Comparison of ENCODE assay signal across 8 cellular contexts in the genomic region with DNA sequence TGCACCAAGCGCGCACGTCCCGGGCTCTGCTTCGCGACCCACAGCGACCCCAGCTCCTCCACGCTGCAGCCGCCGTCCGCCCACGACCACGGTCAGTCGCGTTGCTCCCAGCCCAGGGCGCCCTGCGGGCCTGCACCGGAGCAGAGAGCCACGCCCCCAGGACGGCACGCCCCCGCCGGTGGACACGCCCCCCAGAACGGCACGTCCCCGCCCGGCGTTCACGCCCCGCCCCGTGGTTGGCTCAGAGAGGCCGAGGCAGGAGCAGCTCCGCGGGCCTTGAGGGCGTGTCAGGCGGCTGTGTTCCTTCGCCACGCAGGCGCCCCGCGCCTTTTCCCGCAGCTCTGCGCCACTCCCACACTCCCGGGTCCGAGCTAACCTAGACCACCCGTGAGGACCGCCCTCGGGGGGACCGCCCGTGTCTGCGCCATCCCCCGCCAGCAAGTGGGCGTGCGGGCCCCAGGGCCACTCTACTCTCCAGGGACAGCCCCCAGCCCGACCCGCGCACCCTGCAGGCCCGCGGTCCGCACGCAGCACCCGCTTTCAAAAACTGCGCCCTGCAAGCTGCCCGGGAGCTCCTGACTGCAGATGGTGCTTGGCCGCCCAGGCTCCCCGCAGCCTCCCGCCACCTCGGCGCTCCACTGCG. TPM values are rescaled to one million over a fixed set of nuclear protein-coding genes. Genes with fewer than 3 reads are reported as not detected.
DNase-seq lines count a peak whose midpoint lies in the region; ATAC-seq lines count a peak whose summit lies in the region.

A gene with protein sequence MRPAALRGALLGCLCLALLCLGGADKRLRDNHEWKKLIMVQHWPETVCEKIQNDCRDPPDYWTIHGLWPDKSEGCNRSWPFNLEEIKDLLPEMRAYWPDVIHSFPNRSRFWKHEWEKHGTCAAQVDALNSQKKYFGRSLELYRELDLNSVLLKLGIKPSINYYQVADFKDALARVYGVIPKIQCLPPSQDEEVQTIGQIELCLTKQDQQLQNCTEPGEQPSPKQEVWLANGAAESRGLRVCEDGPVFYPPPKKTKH (minus strand): TSS at position 107 of the 643 bp plus-strand sequence. CDS start 368 bp downstream, outside the sequence.

- no peaks in the 10 kb centered on the region for H3K79me2 ChIP-seq in mesendoderm (ENCODE audit: control insufficient read depth, insufficient read depth, low read length)

- H2AK5ac ChIP-seq in mesendoderm (ENCODE audit: low read length): no peak within 1 kb of the TSS

- peak within 1 kb of the TSS; percentile 78 for H3K9ac ChIP-seq in mesendoderm (ENCODE audit: low read length)

- H3K18ac ChIP-seq in mesendoderm (ENCODE audit: low read length): peak within 1 kb of the TSS; percentile 42

- H2BK15ac ChIP-seq in mesendoderm (replicated peaks; ENCODE audit: low read depth): no peak within 1 kb of the TSS

- peaks cover 63% of the 10 kb centered on the region for H3K4me1 ChIP-seq in CD8-positive, alpha-beta memory T cell (ENCODE audit: insufficient read depth, low read length)
- H3K4me1 ChIP-seq in mesendoderm (ENCODE audit: control insufficient read depth, low read depth, low read length): no peaks in the 10 kb centered on the region

- H3K79me1 ChIP-seq in mesendoderm (ENCODE audit: low read length): no peaks in the 10 kb centered on the region

- H3K9me3 Mint-ChIP-seq in CD8-positive, alpha-beta memory T cell: peaks cover 0 to 3% (median 0%) of the 10 kb centered on the region in 5 donors
- H3K9me3 Mint-ChIP-seq in effector memory CD8-positive, alpha-beta T cell: no peaks in the 10 kb centered on the region

- H3K4me2 ChIP-seq in mesendoderm (ENCODE audit: low read length): peak within 1 kb of the TSS; percentile 83

- no peaks in the 10 kb centered on the region for H3K27me3 ChIP-seq in CD8-positive, alpha-beta memory T cell (ENCODE audit: insufficient read depth, low read length, poor library complexity, severe bottlenecking)
- H3K27me3 ChIP-seq in mesendoderm (ENCODE audit: insufficient read depth, low read length, poor library complexity): no peaks in the 10 kb centered on the region

- H3K27ac Mint-ChIP-seq in CD8-positive, alpha-beta memory T cell: peak within 1 kb of the TSS; percentile 93 to 98 (median 96)
- peak within 1 kb of the TSS; percentile 93 to 94 for H3K27ac Mint-ChIP-seq in effector memory CD8-positive, alpha-beta T cell

- H3K36me3 ChIP-seq in CD8-positive, alpha-beta memory T cell (ENCODE audit: insufficient read depth, low read length): no peaks in the 10 kb centered on the region
- no peaks in the 10 kb centered on the region for H3K36me3 ChIP-seq in mesendoderm (ENCODE audit: control insufficient read depth, insufficient read depth, low read length)

- peak within 1 kb of the TSS; percentile 83 to 96 (median 95) for H3K4me3 Mint-ChIP-seq in CD8-positive, alpha-beta memory T cell
- peak within 1 kb of the TSS; percentile 81 to 83 for H3K4me3 Mint-ChIP-seq in effector memory CD8-positive, alpha-beta T cell

- ATAC-seq in GM19467 (IDR thresholded peaks at IDR 0.05; ENCODE audit: unreplicated experiment): peak; percentile 60
- ATAC-seq in effector memory CD8-positive, alpha-beta T cell (replicated peaks): peak; percentile 86

- H3K4ac ChIP-seq in mesendoderm (ENCODE audit: low read depth, low read length): no peak within 1 kb of the TSS

- no peak within 1 kb of the TSS for H4K5ac ChIP-seq in mesendoderm (ENCODE audit: low read length)

- POLR2A ChIA-PET in CD8-positive, alpha-beta memory T cell (lab: Charles Lee): interaction anchor here (0.7 to 1.2 kb wide), 4 partner anchors 11 to 43 kb away, joined by 3 to 7 read pairs (median 4); a partner anchor contains a TSS

- CTCF ChIA-PET in CD8-positive, alpha-beta memory T cell (lab: Charles Lee): interaction anchor here (1.2 to 3.4 kb wide), 3 partner anchors 32 to 182 kb away, joined by 3 to 21 read pairs (median 9); a partner anchor contains a TSS

- no CpG with 5 or more reads among the region's 71 CpGs for WGBS in mesendoderm (ENCODE audit: extremely low coverage, insufficient coverage, low lambda C conversion rate)

- H3K27ac ChIP-seq in CD8-positive, alpha-beta memory T cell (ENCODE audit: low read depth, low read length): peak within 1 kb of the TSS; percentile 84
- no peak within 1 kb of the TSS for H3K27ac ChIP-seq in mesendoderm (ENCODE audit: low read depth, low read length)

- peak; percentile 95 to 99 (median 98) for DNase-seq in CD8-positive, alpha-beta memory T cell
- DNase-seq in HS-27A (ENCODE audit: low read depth) (peak; percentile 42), NOMO-1 treated with DMSO at 0.1 percent for 48 hours (lab: John Stamatoyannopoulos, UW; ENCODE audit: unreplicated experiment) (peak; percentile 85), mesendoderm (peak; percentile 92)
- peak; percentile 96 to 98 (median 98) for DNase-seq in activated CD8-positive, alpha-beta memory T cell treated with anti-CD3 and anti-CD28 coated beads for 48 hours (ENCODE audit: low read depth in 2 of 3, low spot score in 2 of 3)
- peak; percentile 100 for DNase-seq in effector memory CD8-positive, alpha-beta T cell
- DNase-seq in stimulated activated CD8-positive, alpha-beta memory T cell treated with anti-CD3 and anti-CD28 coated beads, Interleukin-12 subunit alpha, Interleukin-12 subunit beta, amount 100 ng/mL, for 4 hours (ENCODE audit: low read depth): peak; percentile 97

- peaks cover 0 to 21% (median 2%) of the 10 kb centered on the region in 3 donors for H3K36me3 Mint-ChIP-seq in CD8-positive, alpha-beta memory T cell
- H3K36me3 Mint-ChIP-seq in effector memory CD8-positive, alpha-beta T cell (ENCODE audit: insufficient read depth): peaks cover 30% of the 10 kb centered on the region

- H3K23ac ChIP-seq in mesendoderm (ENCODE audit: low read length): no peak within 1 kb of the TSS

- H3K56ac ChIP-seq in mesendoderm (ENCODE audit: low read length): peak within 1 kb of the TSS; percentile 84

- H2BK5ac ChIP-seq in mesendoderm (ENCODE audit: low read length): no peak within 1 kb of the TSS

- H3K4me1 Mint-ChIP-seq in CD8-positive, alpha-beta memory T cell: peaks cover 58 to 76% (median 75%) of the 10 kb centered on the region in 3 donors
- H3K4me1 Mint-ChIP-seq in effector memory CD8-positive, alpha-beta T cell (ENCODE audit: low read depth in 2 of 2): peaks cover 61 to 64% of the 10 kb centered on the region in 2 donors

- H3K27me3 Mint-ChIP-seq in CD8-positive, alpha-beta memory T cell: peaks cover 0 to 7% of the 10 kb centered on the region in 2 donors
- no peaks in the 10 kb centered on the region for H3K27me3 Mint-ChIP-seq in effector memory CD8-positive, alpha-beta T cell

- H4K8ac ChIP-seq in mesendoderm (ENCODE audit: low read depth, low read length): no peak within 1 kb of the TSS

- H3K9me3 ChIP-seq in CD8-positive, alpha-beta memory T cell (ENCODE audit: low read length): no peaks in the 10 kb centered on the region

- H3K4me3 ChIP-seq in CD8-positive, alpha-beta memory T cell (ENCODE audit: low read length): peak within 1 kb of the TSS; percentile 91
- H3K4me3 ChIP-seq in mesendoderm (ENCODE audit: low read length): peak within 1 kb of the TSS; percentile 66

- H2BK120ac ChIP-seq in mesendoderm (ENCODE audit: low read depth, low read length): no peak within 1 kb of the TSS

RNA-seq across cellular contexts. Expression of the gene that starts here (rescaled TPM):
- 10 to 100 TPM; 22.3 to 27.6 TPM for total RNA-seq in CD8-positive, alpha-beta memory T cell
- polyA plus RNA-seq in CD8-positive, alpha-beta memory T cell: 232 TPM
- polyA plus RNA-seq in mesendoderm (2013, experiment 1 of 2): 6.2 TPM
- polyA plus RNA-seq in mesendoderm (2013, experiment 2 of 2): 6.6 TPM

Comparison
In these comparisons a context has a peak if more than half of its experiments do, and no peak if none do; other contexts are left out.
1. DNase-seq: peak in every context shown above with its lines; median percentile 100 in effector memory CD8-positive, alpha-beta T cell; 98 in CD8-positive, alpha-beta memory T cell; 98 in activated CD8-positive, alpha-beta memory T cell treated with anti-CD3 and anti-CD28 coated beads for 48 hours; 97 in stimulated activated CD8-positive, alpha-beta memory T cell treated with anti-CD3 and anti-CD28 coated beads, Interleukin-12 subunit alpha, Interleukin-12 subunit beta, amount 100 ng/mL, for 4 hours; 92 in mesendoderm; 85 in NOMO-1 treated with DMSO at 0.1 percent for 48 hours; 42 in HS-27A.